1 cellular context compared by ENCODE assay signal in the genomic region with DNA sequence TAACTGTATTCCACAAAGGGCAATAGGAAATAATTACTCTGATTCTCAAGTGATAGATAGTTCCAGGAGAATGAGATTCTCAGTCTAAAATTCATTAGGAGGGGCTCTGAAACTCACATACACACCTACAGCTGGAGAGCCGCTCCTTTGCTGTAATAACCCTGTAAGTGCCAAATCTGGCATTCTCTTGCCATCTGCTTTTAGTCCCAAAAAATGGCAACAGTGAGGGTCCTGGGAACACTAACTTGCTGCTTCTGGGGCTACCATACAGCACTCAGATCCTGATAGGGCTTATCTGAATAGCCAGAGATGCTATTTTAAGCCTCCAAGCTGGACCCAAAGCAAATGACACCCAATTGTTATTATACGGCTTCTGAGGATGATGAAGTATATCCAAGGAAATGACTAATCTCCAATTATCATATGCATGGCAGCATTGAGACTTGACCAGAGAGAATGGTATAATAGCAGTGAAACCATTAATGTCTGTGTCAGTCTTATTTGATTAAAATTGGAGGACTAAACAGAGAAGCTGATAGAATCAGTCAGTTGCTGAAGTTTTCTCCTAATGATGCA.
TF ChIP-seq lines count a peak whose summit lies in the region.

No MANE protein-coding gene starts in this region.

TF ChIP-seq in IMR-90, 13 proteins besides CTCF, POLR2A, EP300 and RAD21 (continued from another document):
- TF ChIP-seq, protein P1, sequence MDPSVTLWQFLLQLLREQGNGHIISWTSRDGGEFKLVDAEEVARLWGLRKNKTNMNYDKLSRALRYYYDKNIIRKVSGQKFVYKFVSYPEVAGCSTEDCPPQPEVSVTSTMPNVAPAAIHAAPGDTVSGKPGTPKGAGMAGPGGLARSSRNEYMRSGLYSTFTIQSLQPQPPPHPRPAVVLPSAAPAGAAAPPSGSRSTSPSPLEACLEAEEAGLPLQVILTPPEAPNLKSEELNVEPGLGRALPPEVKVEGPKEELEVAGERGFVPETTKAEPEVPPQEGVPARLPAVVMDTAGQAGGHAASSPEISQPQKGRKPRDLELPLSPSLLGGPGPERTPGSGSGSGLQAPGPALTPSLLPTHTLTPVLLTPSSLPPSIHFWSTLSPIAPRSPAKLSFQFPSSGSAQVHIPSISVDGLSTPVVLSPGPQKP (IDR thresholded peaks at IDR 0.05; ENCODE audit: borderline replicate concordance, low read depth, low read length): no peak
- TF ChIP-seq MXI1 (IDR thresholded peaks at IDR 0.05; ENCODE audit: borderline replicate concordance, low read depth, low read length) (no peak), MAZ (IDR thresholded peaks at IDR 0.05; ENCODE audit: borderline replicate concordance, low read depth, low read length) (no peak), CEBPB (IDR thresholded peaks at IDR 0.05; ENCODE audit: low read depth, low read length) (no peak), NFE2L2 (IDR thresholded peaks at IDR 0.05; ENCODE audit: low read depth, low read length) (no peak), RFX5 (IDR thresholded peaks at IDR 0.05; ENCODE audit: low read depth, low read length) (no peak), BHLHE40 (IDR thresholded peaks at IDR 0.05; ENCODE audit: low read depth, low read length) (no peak)
TF ChIP-seq in IMR-90: peak in this region for 0.
